8 cellular contexts compared by ENCODE assay signal in genomic region chr6:134517145-134517658, GRCh38.
DNase-seq lines count a peak whose midpoint lies in the region; ATAC-seq and TF ChIP-seq lines count a peak whose summit lies in the region.

No MANE protein-coding gene starts in this region.

- DNase-seq in WTC11 (ENCODE audit: low spot score) (peak; percentile 33), heart left ventricle (peak; percentile 79 to 92 (median 80)), sciatic nerve (ENCODE audit: low spot score) (peak; percentile 68), activated gamma-delta T cell (lab: John Stamatoyannopoulos, UW) (no peak)
- DNase-seq in activated CD4-positive, alpha-beta T cell treated with anti-CD3 and anti-CD28 coated beads, Interleukin-2, amount 10 ng/mL, durations not matched to agents 7 days and 5 days, result no peak
- DNase-seq in activated CD8-positive, alpha-beta memory T cell treated with anti-CD3 and anti-CD28 coated beads for 24 hours, result no peak

- no peaks in the 10 kb centered on the region for H3K36me3 Mint-ChIP-seq in WTC11
- H3K36me3 Mint-ChIP-seq in activated CD4-positive, alpha-beta T cell treated with anti-CD3 and anti-CD28 coated beads, Interleukin-2, amount 10 ng/mL, durations not matched to agents 7 days and 5 days (ENCODE audit: low read depth), result peaks cover 2% of the 10 kb centered on the region

- H3K27ac ChIP-seq in HUES64 (ENCODE audit: low read depth, low read length) (no peak overlapping the region), heart left ventricle (peak overlapping the region; percentile 43 to 83 (median 73))

- H3K9me3 Mint-ChIP-seq in WTC11, result no peaks in the 10 kb centered on the region
- H3K9me3 Mint-ChIP-seq in activated CD4-positive, alpha-beta T cell treated with anti-CD3 and anti-CD28 coated beads, Interleukin-2, amount 10 ng/mL, durations not matched to agents 7 days and 5 days, result no peaks in the 10 kb centered on the region

- no peaks in the 10 kb centered on the region for H3K36me3 ChIP-seq in HUES64 (ENCODE audit: insufficient read depth, low read length)
- H3K36me3 ChIP-seq in heart left ventricle, result no peaks in the 10 kb centered on the region

- CTCF ChIA-PET in WTC11 (lab: Charles Lee), result interaction anchor here (0.7 to 1.0 kb wide), 2 partner anchors 234 to 343 kb away, joined by 3 to 4 read pairs; no protein-coding TSS in a partner anchor
- CTCF ChIA-PET in activated CD4-positive, alpha-beta T cell treated with anti-CD3 and anti-CD28 coated beads, Interleukin-2, amount 10 ng/mL, durations not matched to agents 7 days and 5 days (lab: Charles Lee), result no interaction called here

- peaks cover 29% of the 10 kb centered on the region for H3K4me1 ChIP-seq in HUES64 (ENCODE audit: insufficient read depth, low read length)
- peaks cover 6 to 55% (median 30%) of the 10 kb centered on the region in 12 donors for H3K4me1 ChIP-seq in heart left ventricle

- peak; percentile 91 for ATAC-seq in WTC11
- ATAC-seq in heart left ventricle, result peak; percentile 89 to 96 (median 94)
- peak; percentile 90 for ATAC-seq in sciatic nerve
- no peak for ATAC-seq in GM19452 (IDR thresholded peaks at IDR 0.05; ENCODE audit: unreplicated experiment)

- H3K4me3 ChIP-seq in HUES64 (ENCODE audit: low read length) (peak overlapping the region; percentile 19), heart left ventricle (peak overlapping the region in 6 of 12 donors; percentile 2 to 23 (median 10))

- peak overlapping the region; percentile 7 for H3K4me3 Mint-ChIP-seq in WTC11
- H3K4me3 Mint-ChIP-seq in activated CD4-positive, alpha-beta T cell treated with anti-CD3 and anti-CD28 coated beads, Interleukin-2, amount 10 ng/mL, durations not matched to agents 7 days and 5 days, result no peak overlapping the region

- no peak for TF ChIP-seq CTCF in WTC11 (IDR thresholded peaks at IDR 0.05)
- TF ChIP-seq CTCF in heart left ventricle (IDR thresholded peaks at IDR 0.05), result no peak

- no peaks in the 10 kb centered on the region for H3K27me3 Mint-ChIP-seq in WTC11 (ENCODE audit: low read depth)
- H3K27me3 Mint-ChIP-seq in activated CD4-positive, alpha-beta T cell treated with anti-CD3 and anti-CD28 coated beads, Interleukin-2, amount 10 ng/mL, durations not matched to agents 7 days and 5 days, result no peaks in the 10 kb centered on the region

- peaks cover 52% of the 10 kb centered on the region for H3K4me1 Mint-ChIP-seq in WTC11
- H3K4me1 Mint-ChIP-seq in activated CD4-positive, alpha-beta T cell treated with anti-CD3 and anti-CD28 coated beads, Interleukin-2, amount 10 ng/mL, durations not matched to agents 7 days and 5 days, result peaks cover 21% of the 10 kb centered on the region

- no peak for TF ChIP-seq POLR2A in heart left ventricle (IDR thresholded peaks at IDR 0.05)

- no peaks in the 10 kb centered on the region for H3K27me3 ChIP-seq in HUES64 (ENCODE audit: insufficient read depth, low read length)
- H3K27me3 ChIP-seq in heart left ventricle, result no peaks in the 10 kb centered on the region

- intact Hi-C loops in heart left ventricle (cut with DNase I), result loop anchor here in 8 of 10 donors (5.0 to 10.0 kb wide), 4 partner anchors 118 to 342 kb away; no protein-coding TSS in a partner anchor
- intact Hi-C loops in sciatic nerve (cut with DNase I), result no loop called here

- H3K9me3 ChIP-seq in HUES64 (ENCODE audit: insufficient read depth, low read depth, low read length) (no peaks in the 10 kb centered on the region), heart left ventricle (no peaks in the 10 kb centered on the region)

- H3K9ac ChIP-seq in HUES64 (ENCODE audit: low read depth, low read length), result no peak overlapping the region

- no peak overlapping the region for H3K27ac Mint-ChIP-seq in WTC11
- no peak overlapping the region for H3K27ac Mint-ChIP-seq in activated CD4-positive, alpha-beta T cell treated with anti-CD3 and anti-CD28 coated beads, Interleukin-2, amount 10 ng/mL, durations not matched to agents 7 days and 5 days

- POLR2A ChIA-PET in WTC11 (lab: Charles Lee), result no interaction called here
- POLR2A ChIA-PET in activated CD4-positive, alpha-beta T cell treated with anti-CD3 and anti-CD28 coated beads, Interleukin-2, amount 10 ng/mL, durations not matched to agents 7 days and 5 days (lab: Charles Lee), result interaction anchor here (0.6 kb wide), 1 partner anchor 981 kb away, joined by 3 read pairs; no protein-coding TSS in a partner anchor

- 31% methylated on average over 9 of the region's 9 CpGs for WGBS in HUES64
- WGBS in heart left ventricle, 4 donors, result 1 to 13% (median 10%) methylated on average over 8 to 9 of the region's 9 CpGs

TF ChIP-seq in WTC11, 78 proteins besides CTCF, POLR2A, EP300 and RAD21:
- TF ChIP-seq MYBL2 (CRISPR knock-in tag; IDR thresholded peaks at IDR 0.05), result no peak
- TF ChIP-seq MXD4 (CRISPR knock-in tag; IDR thresholded peaks at IDR 0.05; ENCODE audit: borderline replicate concordance), result no peak
- TF ChIP-seq ZBTB21 (CRISPR knock-in tag; IDR thresholded peaks at IDR 0.05; ENCODE audit: borderline replicate concordance), result no peak
- TF ChIP-seq NFYB (CRISPR knock-in tag; conservative IDR thresholded peaks at IDR 0.05; ENCODE audit: low read depth), result no peak
- TF ChIP-seq E2F5 (CRISPR knock-in tag; IDR thresholded peaks at IDR 0.05), result no peak
- TF ChIP-seq EMX1 (CRISPR knock-in tag; IDR thresholded peaks at IDR 0.05), result no peak
- TF ChIP-seq ZNF671 (CRISPR knock-in tag; IDR thresholded peaks at IDR 0.05), result no peak
- TF ChIP-seq SMAD4 (CRISPR knock-in tag; IDR thresholded peaks at IDR 0.05), result no peak
- TF ChIP-seq ERG (CRISPR knock-in tag; IDR thresholded peaks at IDR 0.05), result no peak
- TF ChIP-seq JUN (CRISPR knock-in tag; IDR thresholded peaks at IDR 0.05), result no peak

Comparison
In these comparisons a context has a peak if more than half of its experiments do, and no peak if none do; other contexts are left out.
1. DNase-seq: peak in WTC11 (single experiment), heart left ventricle (5 of 5) and sciatic nerve (single experiment); none in activated CD4-positive, alpha-beta T cell treated with anti-CD3 and anti-CD28 coated beads, Interleukin-2, amount 10 ng/mL, durations not matched to agents 7 days and 5 days (single experiment), activated CD8-positive, alpha-beta memory T cell treated with anti-CD3 and anti-CD28 coated beads for 24 hours (single experiment) and activated gamma-delta T cell (single experiment).